In genomic region chr11:76094729-76095128, GRCh38 we compare ENCODE assay signal across 23 cellular contexts.
"Had no signal": no experiment of that assay in that cellular context is flagged by ENCODE, and none has a peak within 500 bp of the region (broad histone marks: within the 10 kb centered on the region; RNA-seq: fewer than 3 reads in every experiment).

No MANE protein-coding gene starts in this region.

- DNase-seq: dermis blood vessel endothelial cell; effector memory CD4-positive, alpha-beta T cell; foreskin keratinocyte; glutamatergic neuron; kidney; left lung; lower lobe of right lung; naive thymus-derived CD8-positive, alpha-beta T cell; nephron progenitor cell; nucleus accumbens; right lobe of liver; small intestine; stimulated activated CD4-positive, alpha-beta T cell treated with anti-CD3 and anti-CD28 coated beads, Interleukin-15, amount 100 ng/mL, for 24 hours; stimulated activated CD4-positive, alpha-beta T cell treated with anti-CD3 and anti-CD28 coated beads, Interleukin-2, amount 100 ng/mL, for 48 hours; stimulated activated CD8-positive, alpha-beta memory T cell treated with anti-CD3 and anti-CD28 coated beads, Interleukin-4, amount 100 ng/mL, for 48 hours; stimulated activated naive CD4-positive, alpha-beta T cell; stimulated activated naive CD8-positive, alpha-beta T cell treated with anti-CD3 and anti-CD28 coated beads, Interleukin-15, amount 100 ng/mL, for 72 hours; thyroid gland; trophoblast cell had no signal

- H3K9me3 ChIP-seq: esophagus muscularis mucosa, prostate gland, right lobe of liver, thyroid gland had no signal

- H3K36me3 ChIP-seq: left lung, lower lobe of right lung, prostate gland, right lobe of liver, thyroid gland, vagina had no signal

- H3K27me3 ChIP-seq: esophagus muscularis mucosa, foreskin keratinocyte, left lung, right lobe of liver, thyroid gland, vagina had no signal

- ATAC-seq: foreskin keratinocyte; left lung; lower lobe of right lung; naive thymus-derived CD8-positive, alpha-beta T cell; right lobe of liver; stimulated activated naive CD8-positive, alpha-beta T cell treated with anti-CD3 and anti-CD28 coated beads, Interleukin-15, amount 100 ng/mL, for 72 hours had no signal

- H3K4me3 ChIP-seq: coronary artery, esophagus muscularis mucosa, left lung, lower lobe of right lung, prostate gland, right lobe of liver, thyroid gland, vagina had no signal

- H3K27ac ChIP-seq: coronary artery, esophagus muscularis mucosa, foreskin keratinocyte, left lung, lower lobe of right lung, prostate gland, right lobe of liver, thyroid gland, vagina had no signal

- H3K4me1 ChIP-seq: esophagus muscularis mucosa, foreskin keratinocyte, left lung, lower lobe of right lung, prostate gland, right lobe of liver, thyroid gland, vagina had no signal
